ENCODE assay signal across 8 cellular contexts in the genomic region with DNA sequence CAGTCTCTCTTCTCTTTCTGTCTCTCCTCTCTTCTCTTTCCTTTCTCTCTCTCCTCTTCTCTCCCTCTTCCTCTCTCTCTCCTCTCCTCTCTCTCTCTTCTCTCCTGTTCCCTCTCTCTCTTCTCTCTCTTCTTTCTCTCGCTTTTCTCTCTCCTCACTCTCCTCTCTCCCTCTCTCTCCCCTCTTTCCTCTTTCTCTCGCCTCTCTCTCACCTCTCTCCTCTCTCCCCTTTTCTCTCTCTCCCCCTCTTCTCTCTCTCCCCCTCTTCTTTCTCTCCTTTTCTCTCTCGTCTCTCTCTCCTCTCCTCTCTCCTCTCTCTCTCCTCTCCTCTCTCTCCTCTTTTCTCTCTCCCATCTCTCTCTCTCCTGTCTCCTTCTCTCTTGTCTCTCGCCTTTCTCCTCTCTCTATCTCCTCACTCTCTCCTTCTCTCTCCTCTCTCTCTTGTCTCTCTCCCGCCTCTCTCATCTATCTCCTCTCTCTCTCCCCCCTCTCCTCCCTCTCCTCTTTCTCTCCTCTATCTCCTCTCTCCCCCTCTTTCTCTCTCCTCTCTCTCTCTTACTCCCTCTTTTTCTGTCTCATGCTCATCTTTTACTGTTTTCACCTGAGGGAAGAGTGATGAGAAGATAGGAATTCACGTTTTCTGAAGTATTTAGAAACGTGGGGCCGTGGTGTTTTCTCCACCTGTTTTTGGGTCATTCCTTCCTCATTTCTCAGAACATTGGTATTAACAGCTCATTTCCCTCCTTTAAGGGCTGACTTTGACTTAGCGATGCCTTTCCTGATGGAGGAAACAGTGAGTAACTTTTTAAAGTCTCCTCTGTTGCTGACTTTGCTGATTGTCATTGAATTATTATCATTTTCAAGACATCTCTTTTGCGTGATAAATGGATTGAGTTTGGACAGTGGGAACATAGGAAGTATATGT.
DNase-seq lines count a peak whose midpoint lies in the region; ATAC-seq and TF ChIP-seq lines count a peak whose summit lies in the region.

No MANE protein-coding gene starts in this region.

- WGBS in SK-N-SH (ENCODE audit: low lambda C conversion rate), result 26% methylated on average over 10 of the region's 10 CpGs

- peaks cover 16% of the 10 kb centered on the region for H3K79me2 ChIP-seq in SK-N-SH (ENCODE audit: insufficient read depth)

- TF ChIP-seq RAD21 in SK-N-SH (IDR thresholded peaks at IDR 0.05; ENCODE audit: low read length), result no peak

- H3K36me3 ChIP-seq in SK-N-SH (replicated peaks in 1 of 2; ENCODE audit: control insufficient read depth in 1 of 2, insufficient read depth in 2 of 2, low read length in 1 of 2), result peaks cover 0 to 3% of the 10 kb centered on the region in 2 experiments
- no peaks in the 10 kb centered on the region for H3K36me3 ChIP-seq in iPS-15b (ENCODE audit: control insufficient read depth, insufficient read depth, low read length)

- no peaks in the 10 kb centered on the region; the same call in 1 of the 2 replicates for H3K27me3 ChIP-seq in SK-N-SH (ENCODE audit: insufficient read depth)
- peaks cover 4% of the 10 kb centered on the region for H3K27me3 ChIP-seq in iPS-15b (ENCODE audit: control insufficient read depth, insufficient read depth, low read length)

- H3K36me3 Mint-ChIP-seq in activated CD4-positive, alpha-beta memory T cell treated with anti-CD3 and anti-CD28 coated beads, Interleukin-2, amount 10 ng/mL, durations not matched to agents 7 days and 5 days (ENCODE audit: low read depth), result peaks cover 68% of the 10 kb centered on the region
- peaks cover 24 to 34% of the 10 kb centered on the region in 2 donors for H3K36me3 Mint-ChIP-seq in stimulated activated naive B cell treated with anti-CD40 and anti-IgM and Interleukin-4, amounts not matched to agents 10 μg/mL and 1 μg/mL and 100 μg/mL, for 72 hours

- H3K9me3 ChIP-seq in SK-N-SH (no peaks in the 10 kb centered on the region), iPS-15b (ENCODE audit: control insufficient read depth, insufficient read depth, low read length) (no peaks in the 10 kb centered on the region)

- no peak for TF ChIP-seq CTCF in SK-N-SH (IDR thresholded peaks at IDR 0.05)

- peaks cover 64% of the 10 kb centered on the region for H3K4me1 Mint-ChIP-seq in activated CD4-positive, alpha-beta memory T cell treated with anti-CD3 and anti-CD28 coated beads, Interleukin-2, amount 10 ng/mL, durations not matched to agents 7 days and 5 days
- peaks cover 23 to 51% of the 10 kb centered on the region in 2 donors for H3K4me1 Mint-ChIP-seq in stimulated activated naive B cell treated with anti-CD40 and anti-IgM and Interleukin-4, amounts not matched to agents 10 μg/mL and 1 μg/mL and 100 μg/mL, for 72 hours

- DNase-seq in SK-N-SH (no peak), NAMALWA (ENCODE audit: low spot score) (no peak), NOMO-1 treated with DMSO at 0.1 percent for 48 hours (lab: John Stamatoyannopoulos, UW; ENCODE audit: unreplicated experiment) (no peak)
- DNase-seq in activated CD4-positive, alpha-beta memory T cell treated with anti-CD3 and anti-CD28 coated beads, Interleukin-2, amount 10 ng/mL, durations not matched to agents 7 days and 5 days, result no peak
- no peak for DNase-seq in stimulated activated naive B cell treated with anti-CD40 and anti-IgM and Interleukin-4, amounts not matched to agents 10 μg/mL and 1 μg/mL and 100 μg/mL, for 72 hours

- H3K27ac Mint-ChIP-seq in activated CD4-positive, alpha-beta memory T cell treated with anti-CD3 and anti-CD28 coated beads, Interleukin-2, amount 10 ng/mL, durations not matched to agents 7 days and 5 days, result peak overlapping the region; percentile 71
- H3K27ac Mint-ChIP-seq in stimulated activated naive B cell treated with anti-CD40 and anti-IgM and Interleukin-4, amounts not matched to agents 10 μg/mL and 1 μg/mL and 100 μg/mL, for 72 hours, result peak overlapping the region; percentile 51

- no peak overlapping the region for H3K27ac ChIP-seq in SK-N-SH (ENCODE audit: low read depth in 2 of 2, low read length in 1 of 2)

- H3K9ac ChIP-seq in SK-N-SH (peak overlapping the region; percentile 15; the same call in 1 of the 2 replicates), iPS-15b (ENCODE audit: low read depth, low read length) (peak overlapping the region; percentile 37)

- H3K4me2 ChIP-seq in SK-N-SH, result peak overlapping the region; percentile 80

- TF ChIP-seq EP300 in SK-N-SH (IDR thresholded peaks at IDR 0.05; ENCODE audit: borderline replicate concordance in 1 of 2, low read depth in 1 of 2, low read length in 1 of 2), result no peak

- H3F3A ChIP-seq in SK-N-SH (replicated peaks; ENCODE audit: insufficient read depth), result no peaks in the 10 kb centered on the region

- ATAC-seq in SK-N-SH treated with all-trans-retinoic acid at 6 μM for 48 hours (no peak), GM21737 (IDR thresholded peaks at IDR 0.05; ENCODE audit: unreplicated experiment) (no peak)
- ATAC-seq in stimulated activated naive B cell treated with anti-CD40 and anti-IgM and Interleukin-4, amounts not matched to agents 10 μg/mL and 1 μg/mL and 100 μg/mL, for 72 hours (replicated peaks), result no peak

- H3K4me1 ChIP-seq in SK-N-SH (ENCODE audit: control insufficient read depth in 1 of 2, insufficient read depth in 2 of 2, low read depth in 1 of 2, low read length in 1 of 2), result no peaks in the 10 kb centered on the region
- H3K4me1 ChIP-seq in iPS-15b (ENCODE audit: control insufficient read depth, insufficient read depth, low read length), result peaks cover 6% of the 10 kb centered on the region

- H3K9me2 ChIP-seq in SK-N-SH, result no peaks in the 10 kb centered on the region

- H3K9me3 Mint-ChIP-seq in activated CD4-positive, alpha-beta memory T cell treated with anti-CD3 and anti-CD28 coated beads, Interleukin-2, amount 10 ng/mL, durations not matched to agents 7 days and 5 days, result no peaks in the 10 kb centered on the region
- peaks cover 1 to 5% of the 10 kb centered on the region in 2 donors for H3K9me3 Mint-ChIP-seq in stimulated activated naive B cell treated with anti-CD40 and anti-IgM and Interleukin-4, amounts not matched to agents 10 μg/mL and 1 μg/mL and 100 μg/mL, for 72 hours

- no peaks in the 10 kb centered on the region for H3K27me3 Mint-ChIP-seq in activated CD4-positive, alpha-beta memory T cell treated with anti-CD3 and anti-CD28 coated beads, Interleukin-2, amount 10 ng/mL, durations not matched to agents 7 days and 5 days
- H3K27me3 Mint-ChIP-seq in stimulated activated naive B cell treated with anti-CD40 and anti-IgM and Interleukin-4, amounts not matched to agents 10 μg/mL and 1 μg/mL and 100 μg/mL, for 72 hours, result no peaks in the 10 kb centered on the region

- peak overlapping the region; percentile 33; the same call in 1 of the 2 replicates for H2AFZ ChIP-seq in SK-N-SH (ENCODE audit: low read depth)

- no peaks in the 10 kb centered on the region for H4K20me1 ChIP-seq in SK-N-SH (ENCODE audit: insufficient read depth)

- peak overlapping the region; percentile 89 for H3K4me3 Mint-ChIP-seq in activated CD4-positive, alpha-beta memory T cell treated with anti-CD3 and anti-CD28 coated beads, Interleukin-2, amount 10 ng/mL, durations not matched to agents 7 days and 5 days
- H3K4me3 Mint-ChIP-seq in stimulated activated naive B cell treated with anti-CD40 and anti-IgM and Interleukin-4, amounts not matched to agents 10 μg/mL and 1 μg/mL and 100 μg/mL, for 72 hours, result peak overlapping the region; percentile 84 to 90

- POLR2A ChIA-PET in SK-N-SH (lab: Yijun Ruan, JAX), result no interaction called here
- POLR2A ChIA-PET in activated CD4-positive, alpha-beta memory T cell treated with anti-CD3 and anti-CD28 coated beads, Interleukin-2, amount 10 ng/mL, durations not matched to agents 7 days and 5 days (lab: Charles Lee), result no interaction called here

- H3K4me3 ChIP-seq in SK-N-SH (ENCODE audit: low read depth in 2 of 2, low read length in 1 of 2), result peak overlapping the region; percentile 58 to 76; a peak in 2 of 4 replicates
- peak overlapping the region; percentile 61 for H3K4me3 ChIP-seq in iPS-15b (ENCODE audit: low read depth, low read length)

- CTCF ChIA-PET in SK-N-SH (lab: Yijun Ruan, JAX), result no interaction called here
- CTCF ChIA-PET in activated CD4-positive, alpha-beta memory T cell treated with anti-CD3 and anti-CD28 coated beads, Interleukin-2, amount 10 ng/mL, durations not matched to agents 7 days and 5 days (lab: Charles Lee), result no interaction called here

TF ChIP-seq in SK-N-SH, 30 proteins besides CTCF, POLR2A, EP300 and RAD21 (continues in another document):
- no peak for TF ChIP-seq EZH2phosphoT487 (IDR thresholded peaks at IDR 0.05; ENCODE audit: borderline replicate concordance, low read depth)
- TF ChIP-seq CHD2 (IDR thresholded peaks at IDR 0.05; ENCODE audit: low read length, partially characterized antibody), result no peak
- TF ChIP-seq PBX3 (IDR thresholded peaks at IDR 0.05), result no peak
- no peak for TF ChIP-seq GATA2 (CRISPR knock-in tag; IDR thresholded peaks at IDR 0.05)

TF ChIP-seq in SK-N-SH treated with all-trans-retinoic acid at 6 μM for 48 hours, 23 proteins besides CTCF, POLR2A, EP300 and RAD21 (continues in another document):
- TF ChIP-seq CSDC2 (CRISPR knock-in tag; IDR thresholded peaks at IDR 0.05) (no peak), SNAI2 (CRISPR knock-in tag; IDR thresholded peaks at IDR 0.05) (no peak), GLIS3 (CRISPR knock-in tag; IDR thresholded peaks at IDR 0.05) (no peak), ZNF565 (CRISPR knock-in tag; conservative IDR thresholded peaks at IDR 0.05; ENCODE audit: low read depth) (no peak), ARNTL (CRISPR knock-in tag; IDR thresholded peaks at IDR 0.05; ENCODE audit: borderline replicate concordance, low read depth) (no peak), OSR1 (CRISPR knock-in tag; IDR thresholded peaks at IDR 0.05) (no peak), PATZ1 (CRISPR knock-in tag; IDR thresholded peaks at IDR 0.05; ENCODE audit: borderline replicate concordance) (no peak), ZFP30 (CRISPR knock-in tag; IDR thresholded peaks at IDR 0.05) (no peak)
